Comparison of ENCODE assay signal across 1 cellular context in the genomic region with DNA sequence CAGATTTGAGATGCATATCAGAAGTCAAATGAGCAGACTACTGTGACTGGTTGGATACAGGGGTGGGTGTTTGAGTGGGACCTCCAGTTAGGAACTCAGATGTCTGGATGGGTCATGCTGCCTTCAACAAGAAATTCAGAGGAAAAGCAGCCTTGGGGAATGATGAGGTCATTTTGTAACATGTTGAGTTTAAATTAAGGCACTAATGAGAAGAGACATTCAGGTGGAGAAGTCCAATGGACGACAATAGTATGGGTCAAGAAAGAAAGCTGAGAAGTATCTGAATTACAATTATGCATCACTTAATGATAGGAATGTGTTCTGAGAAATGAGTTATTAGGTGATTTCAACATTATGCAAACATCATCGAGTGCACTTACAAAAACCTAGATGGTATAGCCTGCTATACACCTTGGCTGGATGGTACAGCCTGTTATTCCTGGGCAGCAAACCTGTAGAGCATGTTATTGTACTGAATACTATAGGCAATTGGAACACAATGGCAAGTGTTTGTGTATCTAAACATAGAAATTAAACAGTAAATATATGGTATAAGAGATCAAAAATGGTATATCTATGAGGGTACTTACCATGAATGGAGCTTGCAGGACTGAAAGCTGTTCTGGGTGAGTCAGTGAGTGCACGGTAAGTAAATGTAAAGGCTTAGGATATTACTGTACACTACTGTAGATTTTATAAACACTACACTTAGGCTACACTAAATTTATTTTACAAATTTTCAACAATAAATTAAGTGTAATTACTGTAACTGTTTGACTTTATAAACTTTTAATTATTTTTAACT.
TF ChIP-seq lines count a peak whose summit lies in the region.

No MANE protein-coding gene starts in this region.

TF ChIP-seq in HEK293, 187 proteins besides CTCF, POLR2A, EP300 and RAD21 (continued from another document):
- TF ChIP-seq, protein P1, sequence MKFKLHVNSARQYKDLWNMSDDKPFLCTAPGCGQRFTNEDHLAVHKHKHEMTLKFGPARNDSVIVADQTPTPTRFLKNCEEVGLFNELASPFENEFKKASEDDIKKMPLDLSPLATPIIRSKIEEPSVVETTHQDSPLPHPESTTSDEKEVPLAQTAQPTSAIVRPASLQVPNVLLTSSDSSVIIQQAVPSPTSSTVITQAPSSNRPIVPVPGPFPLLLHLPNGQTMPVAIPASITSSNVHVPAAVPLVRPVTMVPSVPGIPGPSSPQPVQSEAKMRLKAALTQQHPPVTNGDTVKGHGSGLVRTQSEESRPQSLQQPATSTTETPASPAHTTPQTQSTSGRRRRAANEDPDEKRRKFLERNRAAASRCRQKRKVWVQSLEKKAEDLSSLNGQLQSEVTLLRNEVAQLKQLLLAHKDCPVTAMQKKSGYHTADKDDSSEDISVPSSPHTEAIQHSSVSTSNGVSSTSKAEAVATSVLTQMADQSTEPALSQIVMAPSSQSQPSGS (tag by site-specific recombination; IDR thresholded peaks at IDR 0.05; ENCODE audit: low read depth), result 0 out of 2 replicates have a peak, but pooled peaks have one; percentile 7
- TF ChIP-seq ZNF274 (IDR thresholded peaks at IDR 0.05; ENCODE audit: low read length), result no peak
- TF ChIP-seq ZNF274 (tag by site-specific recombination; IDR thresholded peaks at IDR 0.05; ENCODE audit: borderline replicate concordance), result no peak
- TF ChIP-seq ZNF155 (tag by site-specific recombination; IDR thresholded peaks at IDR 0.05), result no peak
- peak; percentile 66 for TF ChIP-seq SCRT2 (tag by site-specific recombination; IDR thresholded peaks at IDR 0.05)
- TF ChIP-seq, protein P2, sequence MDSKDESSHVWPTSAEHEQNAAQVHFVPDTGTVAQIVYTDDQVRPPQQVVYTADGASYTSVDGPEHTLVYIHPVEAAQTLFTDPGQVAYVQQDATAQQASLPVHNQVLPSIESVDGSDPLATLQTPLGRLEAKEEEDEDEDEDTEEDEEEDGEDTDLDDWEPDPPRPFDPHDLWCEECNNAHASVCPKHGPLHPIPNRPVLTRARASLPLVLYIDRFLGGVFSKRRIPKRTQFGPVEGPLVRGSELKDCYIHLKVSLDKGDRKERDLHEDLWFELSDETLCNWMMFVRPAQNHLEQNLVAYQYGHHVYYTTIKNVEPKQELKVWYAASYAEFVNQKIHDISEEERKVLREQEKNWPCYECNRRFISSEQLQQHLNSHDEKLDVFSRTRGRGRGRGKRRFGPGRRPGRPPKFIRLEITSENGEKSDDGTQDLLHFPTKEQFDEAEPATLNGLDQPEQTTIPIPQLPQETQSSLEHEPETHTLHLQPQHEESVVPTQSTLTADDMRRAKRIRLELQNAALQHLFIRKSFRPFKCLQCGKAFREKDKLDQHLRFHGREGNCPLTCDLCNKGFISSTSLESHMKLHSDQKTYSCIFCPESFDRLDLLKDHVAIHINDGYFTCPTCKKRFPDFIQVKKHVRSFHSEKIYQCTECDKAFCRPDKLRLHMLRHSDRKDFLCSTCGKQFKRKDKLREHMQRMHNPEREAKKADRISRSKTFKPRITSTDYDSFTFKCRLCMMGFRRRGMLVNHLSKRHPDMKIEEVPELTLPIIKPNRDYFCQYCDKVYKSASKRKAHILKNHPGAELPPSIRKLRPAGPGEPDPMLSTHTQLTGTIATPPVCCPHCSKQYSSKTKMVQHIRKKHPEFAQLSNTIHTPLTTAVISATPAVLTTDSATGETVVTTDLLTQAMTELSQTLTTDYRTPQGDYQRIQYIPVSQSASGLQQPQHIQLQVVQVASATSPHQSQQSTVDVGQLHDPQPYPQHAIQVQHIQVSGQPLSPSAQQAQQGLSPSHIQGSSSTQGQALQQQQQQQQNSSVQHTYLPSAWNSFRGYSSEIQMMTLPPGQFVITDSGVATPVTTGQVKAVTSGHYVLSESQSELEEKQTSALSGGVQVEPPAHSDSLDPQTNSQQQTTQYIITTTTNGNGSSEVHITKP (tag by site-specific recombination; IDR thresholded peaks at IDR 0.05), result peak; percentile 96
